8 cellular contexts compared by ENCODE assay signal in genomic region chr19:44303976-44304568, GRCh38. TPM values are rescaled to one million over a fixed set of nuclear protein-coding genes. Genes with fewer than 3 reads are reported as not detected.
DNase-seq lines count a peak whose midpoint lies in the region; ATAC-seq and TF ChIP-seq lines count a peak whose summit lies in the region.

No MANE protein-coding gene starts in this region.

- H3K79me2 ChIP-seq in mammary epithelial cell (ENCODE audit: insufficient read depth, low read length), result peaks cover 4% of the 10 kb centered on the region

- H3K27ac ChIP-seq in mammary epithelial cell (ENCODE audit: insufficient read depth, low read depth, low read length), result peak overlapping the region; percentile 63

- peak overlapping the region; percentile 93 for H2AFZ ChIP-seq in mammary epithelial cell (ENCODE audit: low read depth, low read length)

- intact Hi-C loops in mammary epithelial cell (cut with micrococcal nuclease), result loop anchor here (1.0 to 2.0 kb wide), 3 partner anchors 52 to 191 kb away; partner anchors contain the start of genes ZNF112, ZNF225 and ZNF227

- dilution Hi-C loops in mammary epithelial cell (cut with HindIII; ENCODE audit: low sequenced_read_pairs), result loop anchor here (5.0 kb wide), 1 partner anchor 98 kb away; the partner anchor contains the start of gene ZNF285

- peaks cover 30% of the 10 kb centered on the region for H3K4me1 Mint-ChIP-seq in activated T-cell treated with anti-CD3 and anti-CD28 coated beads, Interleukin-2, amount 50 U/mL, for 24 hours (ENCODE audit: low read depth)

- TF ChIP-seq CTCF in mammary epithelial cell (conservative IDR thresholded peaks at IDR 0.05 in 1 of 2, IDR thresholded peaks at IDR 0.05 in 1 of 2; ENCODE audit: extremely low read depth in 1 of 2, insufficient read depth in 1 of 2, low read depth in 1 of 2, low read length in 2 of 2) (no peak), kidney epithelial cell (IDR thresholded peaks at IDR 0.05; ENCODE audit: insufficient read depth, low read length, poor library complexity, severe bottlenecking) (no peak)

- peaks cover 34% of the 10 kb centered on the region for H3K9me3 Mint-ChIP-seq in activated T-cell treated with anti-CD3 and anti-CD28 coated beads, Interleukin-2, amount 50 U/mL, for 24 hours

- H3K9me3 ChIP-seq in mammary epithelial cell (replicated peaks; ENCODE audit: insufficient read depth, low read length), result no peaks in the 10 kb centered on the region

- no peak for ATAC-seq in esophagus mucosa

- H3K36me3 Mint-ChIP-seq in activated T-cell treated with anti-CD3 and anti-CD28 coated beads, Interleukin-2, amount 50 U/mL, for 24 hours (ENCODE audit: low read depth), result peaks cover 58% of the 10 kb centered on the region

- H3K36me3 ChIP-seq in mammary epithelial cell (ENCODE audit: insufficient read depth, low read length), result no peaks in the 10 kb centered on the region
- no peaks in the 10 kb centered on the region for H3K36me3 ChIP-seq in kidney epithelial cell (ENCODE audit: control insufficient read depth, insufficient read depth, low read length)

- H4K20me1 ChIP-seq in mammary epithelial cell (ENCODE audit: insufficient read depth, low read length), result no peaks in the 10 kb centered on the region

- CTCF ChIA-PET in mammary epithelial cell (lab: Charles Lee; ENCODE audit: low non-redundant PET), result interaction anchor here (0.6 kb wide), 1 partner anchor 22 kb away, joined by 3 read pairs; no protein-coding TSS in a partner anchor

- peaks cover 6% of the 10 kb centered on the region for H3K4me1 ChIP-seq in mammary epithelial cell (ENCODE audit: insufficient read depth, low read length)

- peak overlapping the region; percentile 85 for H3K27ac Mint-ChIP-seq in activated T-cell treated with anti-CD3 and anti-CD28 coated beads, Interleukin-2, amount 50 U/mL, for 24 hours

- no peaks in the 10 kb centered on the region for H3K27me3 ChIP-seq in mammary epithelial cell (ENCODE audit: insufficient read depth, low read length)
- H3K27me3 ChIP-seq in kidney epithelial cell (ENCODE audit: control insufficient read depth, insufficient read depth, low read length), result no peaks in the 10 kb centered on the region

- H3K4me2 ChIP-seq in mammary epithelial cell (ENCODE audit: insufficient read depth, low read depth, low read length), result peak overlapping the region; percentile 80

- no TSS peak for BruUV-seq in mammary epithelial cell (replicated peaks; lab: Mats Ljungman, UMichigan)

- DNase-seq in activated T-cell treated with anti-CD3 and anti-CD28 coated beads, Interleukin-2, amount 50 U/mL, for 24 hours, result no peak
- DNase-seq in activated T-cell treated with anti-CD3 and anti-CD28 coated beads for 4 hours (no peak), NCI-H748 treated with DMSO at 0.1 percent for 48 hours (lab: John Stamatoyannopoulos, UW) (peak; percentile 21), mammary epithelial cell (no peak), kidney epithelial cell (ENCODE audit: low read depth) (no peak), stromal cell of bone marrow (ENCODE audit: low read depth) (peak; percentile 19), medulla oblongata (ENCODE audit: extremely low spot score) (no peak)

- WGBS in mammary epithelial cell (ENCODE audit: low coverage, missing lambda C conversion rate), result 2% methylated on average over 11 of the region's 11 CpGs

- H3K9ac ChIP-seq in mammary epithelial cell (ENCODE audit: insufficient read depth, low read length), result peak overlapping the region; percentile 69

- in situ Hi-C loops in mammary epithelial cell (cut with MboI; ENCODE audit: low sequenced_read_pairs in 2 of 2), result no loop called here

- H3K27me3 Mint-ChIP-seq in activated T-cell treated with anti-CD3 and anti-CD28 coated beads, Interleukin-2, amount 50 U/mL, for 24 hours, result peaks cover 4% of the 10 kb centered on the region

- peak overlapping the region; percentile 77 to 86 (median 79) for H3K4me3 ChIP-seq in mammary epithelial cell (replicated peaks in 1 of 3; ENCODE audit: insufficient read depth in 1 of 3, low read depth in 2 of 3, low read length in 3 of 3)
- H3K4me3 ChIP-seq in kidney epithelial cell (ENCODE audit: low read depth, low read length), result peak overlapping the region; percentile 87

- H3K4me3 Mint-ChIP-seq in activated T-cell treated with anti-CD3 and anti-CD28 coated beads, Interleukin-2, amount 50 U/mL, for 24 hours, result peak overlapping the region; percentile 85

RNA-seq across cellular contexts. Expression of gene ZNF235, which starts 0.8 kb away (rescaled TPM):
- 1 to 10 TPM; 6.9 to 7.8 TPM for total RNA-seq in mammary epithelial cell
- 1.9 TPM for polyA plus RNA-seq in mammary epithelial cell
- polyA minus RNA-seq in mammary epithelial cell, result 3.9 TPM
- total RNA-seq in kidney epithelial cell, result 2.2 and 3.9 TPM in 2 replicates
- total RNA-seq in esophagus mucosa, result 2.5 TPM

RNA-seq across cellular contexts. Expression of gene ZNF233, which starts 44.4 kb away (rescaled TPM):
- total RNA-seq in mammary epithelial cell, result 1 to 10 TPM in 1 of 2 donors, not detected in 1; 1.0 TPM
- 0.07 TPM for polyA plus RNA-seq in mammary epithelial cell
- not detected for polyA minus RNA-seq in mammary epithelial cell
- total RNA-seq in kidney epithelial cell, result 0.14 and 0.38 TPM in 2 replicates
- total RNA-seq in esophagus mucosa, result not detected

RNA-seq across cellular contexts. Expression of gene ZNF112, which starts 52.4 kb away (rescaled TPM):
- total RNA-seq in mammary epithelial cell (1 to 10 TPM; 4.7 to 6.5 TPM), kidney epithelial cell (3.6 and 7.6 TPM in 2 replicates), esophagus mucosa (2.2 TPM)
- polyA plus RNA-seq in mammary epithelial cell, result 0.90 TPM
- 1.8 TPM for polyA minus RNA-seq in mammary epithelial cell

Comparison
In these comparisons a context has a peak if more than half of its experiments do, and no peak if none do; other contexts are left out.
1. DNase-seq: peak in NCI-H748 treated with DMSO at 0.1 percent for 48 hours (single experiment) and stromal cell of bone marrow (single experiment); none in activated T-cell treated with anti-CD3 and anti-CD28 coated beads, Interleukin-2, amount 50 U/mL, for 24 hours (single experiment), activated T-cell treated with anti-CD3 and anti-CD28 coated beads for 4 hours (single experiment), mammary epithelial cell (single experiment), kidney epithelial cell (single experiment) and medulla oblongata (single experiment).